ENCODE assay signal across 25 cellular contexts in the genomic region with DNA sequence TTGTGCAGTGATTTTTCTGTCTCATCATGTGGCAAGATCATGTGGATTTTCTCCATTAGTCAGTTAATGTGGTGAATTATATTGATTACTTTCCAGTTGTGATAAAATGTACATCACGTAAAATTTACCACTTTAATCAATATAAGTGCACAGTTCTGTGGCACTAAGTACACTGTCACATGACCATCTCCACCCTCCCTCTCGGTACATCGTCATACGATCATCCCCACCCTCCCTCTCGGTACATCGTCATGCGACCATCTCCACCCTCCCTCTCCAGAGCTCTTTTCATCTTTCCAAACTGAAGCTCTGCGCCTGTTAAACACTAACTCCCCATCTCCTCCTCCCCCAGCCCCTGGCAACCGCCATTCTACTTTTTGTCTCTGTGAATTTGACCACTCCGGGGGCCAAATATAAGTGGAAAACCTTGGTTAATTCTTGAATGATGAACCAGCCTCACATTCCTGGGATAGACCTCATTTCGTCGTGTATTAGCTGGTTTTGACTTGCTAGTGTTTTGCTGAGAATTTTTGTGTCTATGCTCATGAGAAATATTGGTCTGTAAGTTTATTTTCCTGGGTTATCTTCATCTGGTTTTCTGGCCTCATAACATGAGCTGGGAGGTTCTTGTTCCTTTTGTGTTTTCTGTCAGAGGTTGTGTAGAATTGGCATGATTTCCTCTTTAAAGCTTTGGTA. TPM values are rescaled to one million over a fixed set of nuclear protein-coding genes. Genes with fewer than 3 reads are reported as not detected.
DNase-seq lines count a peak whose midpoint lies in the region; ATAC-seq and TF ChIP-seq lines count a peak whose summit lies in the region.
"Had no signal": no experiment of that assay in that cellular context is flagged by ENCODE, and none has a peak within 500 bp of the region (broad histone marks: within the 10 kb centered on the region; RNA-seq: fewer than 3 reads in every experiment).

No MANE protein-coding gene starts in this region.

- no peak overlapping the region for H3K27ac Mint-ChIP-seq in chondrocyte (ENCODE audit: unreplicated experiment)
- H3K27ac Mint-ChIP-seq in progenitor cell of endocrine pancreas = no peak overlapping the region
- H3K27ac Mint-ChIP-seq in activated CD4-positive, alpha-beta T cell treated with anti-CD3 and anti-CD28 coated beads, Interleukin-2, amount 10 ng/mL, durations not matched to agents 7 days and 5 days = no peak overlapping the region
- H3K27ac Mint-ChIP-seq: CD4-positive, CD25-positive, alpha-beta regulatory T cell had no signal

- ATAC-seq in Right ventricle myocardium inferior = no peak
- ATAC-seq: SK-N-SH treated with all-trans-retinoic acid at 6 μM for 48 hours had no signal

- H3K9me3 Mint-ChIP-seq in chondrocyte (ENCODE audit: low read depth) = peaks cover 23% of the 10 kb centered on the region
- H3K9me3 Mint-ChIP-seq in progenitor cell of endocrine pancreas (ENCODE audit: low read depth) = peaks cover 19% of the 10 kb centered on the region
- H3K9me3 Mint-ChIP-seq in activated CD4-positive, alpha-beta T cell treated with anti-CD3 and anti-CD28 coated beads, Interleukin-2, amount 10 ng/mL, durations not matched to agents 7 days and 5 days = peaks cover 24% of the 10 kb centered on the region

- no peak overlapping the region for H3K27ac ChIP-seq in right atrium auricular region
- no peak overlapping the region for H3K27ac ChIP-seq in prostate gland
- H3K27ac ChIP-seq: BLaER1, KMS-11, SJCRH30 had no signal

- DNase-seq in Right ventricle myocardium inferior (ENCODE audit: missing footprints) (peak; percentile 2), right atrium auricular region (ENCODE audit: low spot score) (no peak), M059J (ENCODE audit: low read depth) (peak; percentile 40), chondrocyte (ENCODE audit: low spot score) (peak; percentile 19), prostate gland (ENCODE audit: low spot score) (no peak), progenitor cell of endocrine pancreas (ENCODE audit: low spot score, unreplicated experiment) (no peak), posterior vena cava (ENCODE audit: low spot score) (no peak)
- no peak for DNase-seq in activated CD4-positive, alpha-beta T cell treated with anti-CD3 and anti-CD28 coated beads, Interleukin-2, amount 10 ng/mL, durations not matched to agents 7 days and 5 days
- DNase-seq: 8988T; CD4-positive, CD25-positive, alpha-beta regulatory T cell; COR-L47; DMS53; GF-D8; NCI-H1048; NCI-H1417; NCI-H1694; NCI-H2029 treated with DMSO at 0.1 percent for 48 hours; NCI-H2171; NCI-H226; NCI-H510A; NCI-H69; SJCRH30 had no signal

- H3K9me3 ChIP-seq in right atrium auricular region = peaks cover 0 to 25% of the 10 kb centered on the region in 2 donors
- H3K9me3 ChIP-seq in prostate gland = no peaks in the 10 kb centered on the region

- peaks cover 7% of the 10 kb centered on the region for H3K36me3 Mint-ChIP-seq in chondrocyte (ENCODE audit: low read depth)
- no peaks in the 10 kb centered on the region for H3K36me3 Mint-ChIP-seq in progenitor cell of endocrine pancreas (ENCODE audit: insufficient read depth)
- peaks cover 21% of the 10 kb centered on the region for H3K36me3 Mint-ChIP-seq in activated CD4-positive, alpha-beta T cell treated with anti-CD3 and anti-CD28 coated beads, Interleukin-2, amount 10 ng/mL, durations not matched to agents 7 days and 5 days (ENCODE audit: low read depth)

- no peaks in the 10 kb centered on the region for H3K27me3 ChIP-seq in right atrium auricular region
- peaks cover 12% of the 10 kb centered on the region for H3K27me3 ChIP-seq in prostate gland (replicated peaks; ENCODE audit: insufficient read depth)
- H3K27me3 ChIP-seq: BLaER1 had no signal

- WGBS in prostate gland = 69% methylated on average over 12 of the region's 12 CpGs

- H3K36me3 ChIP-seq in right atrium auricular region = no peaks in the 10 kb centered on the region
- H3K36me3 ChIP-seq in prostate gland = no peaks in the 10 kb centered on the region
- H3K36me3 ChIP-seq: BLaER1, SJCRH30 had no signal

- TF ChIP-seq POLR2A in prostate gland (IDR thresholded peaks at IDR 0.05) = no peak

- H3K4me1 ChIP-seq in right atrium auricular region = no peaks in the 10 kb centered on the region
- no peaks in the 10 kb centered on the region for H3K4me1 ChIP-seq in prostate gland (replicated peaks)

- H3K4me3 ChIP-seq in right atrium auricular region (no peak overlapping the region), prostate gland (no peak overlapping the region)
- H3K4me3 ChIP-seq: BLaER1, SJCRH30 had no signal

- intact Hi-C loops in Right ventricle myocardium inferior (cut with DNase I) = no loop called here
- intact Hi-C loops in prostate gland (cut with DNase I) = no loop called here
- intact Hi-C loops in posterior vena cava (cut with DNase I) = no loop called here

- POLR2A ChIA-PET in activated CD4-positive, alpha-beta T cell treated with anti-CD3 and anti-CD28 coated beads, Interleukin-2, amount 10 ng/mL, durations not matched to agents 7 days and 5 days (lab: Charles Lee) = no interaction called here

- H3K4me3 Mint-ChIP-seq in chondrocyte (ENCODE audit: unreplicated experiment) = no peak overlapping the region
- H3K4me3 Mint-ChIP-seq in progenitor cell of endocrine pancreas (ENCODE audit: low read depth) = no peak overlapping the region
- no peak overlapping the region for H3K4me3 Mint-ChIP-seq in activated CD4-positive, alpha-beta T cell treated with anti-CD3 and anti-CD28 coated beads, Interleukin-2, amount 10 ng/mL, durations not matched to agents 7 days and 5 days
- H3K4me3 Mint-ChIP-seq: CD4-positive, CD25-positive, alpha-beta regulatory T cell had no signal

- CTCF ChIA-PET in activated CD4-positive, alpha-beta T cell treated with anti-CD3 and anti-CD28 coated beads, Interleukin-2, amount 10 ng/mL, durations not matched to agents 7 days and 5 days (lab: Charles Lee) = interaction anchor here (1.2 kb wide), 1 partner anchor 46 kb away, joined by 3 read pairs; no protein-coding TSS in a partner anchor

- peaks cover 53% of the 10 kb centered on the region for H3K27me3 Mint-ChIP-seq in chondrocyte (ENCODE audit: low read depth)
- peaks cover 45% of the 10 kb centered on the region for H3K27me3 Mint-ChIP-seq in progenitor cell of endocrine pancreas
- H3K27me3 Mint-ChIP-seq in activated CD4-positive, alpha-beta T cell treated with anti-CD3 and anti-CD28 coated beads, Interleukin-2, amount 10 ng/mL, durations not matched to agents 7 days and 5 days = peaks cover 33% of the 10 kb centered on the region

- H3K4me1 Mint-ChIP-seq in chondrocyte (ENCODE audit: low read depth) (no peaks in the 10 kb centered on the region), progenitor cell of endocrine pancreas (ENCODE audit: low read depth) (no peaks in the 10 kb centered on the region)
- peaks cover 28% of the 10 kb centered on the region for H3K4me1 Mint-ChIP-seq in activated CD4-positive, alpha-beta T cell treated with anti-CD3 and anti-CD28 coated beads, Interleukin-2, amount 10 ng/mL, durations not matched to agents 7 days and 5 days

- no peak for TF ChIP-seq CTCF in right atrium auricular region (IDR thresholded peaks at IDR 0.05)
- no peak for TF ChIP-seq CTCF in chondrocyte (IDR thresholded peaks at IDR 0.05)
- TF ChIP-seq CTCF in prostate gland (IDR thresholded peaks at IDR 0.05) = no peak
- no peak for TF ChIP-seq CTCF in progenitor cell of endocrine pancreas (IDR thresholded peaks at IDR 0.05; ENCODE audit: unreplicated experiment)

RNA-seq across cellular contexts. Expression of a gene that starts 10.8 kb away (rescaled TPM):
- total RNA-seq in Right ventricle myocardium inferior (not detected), right atrium auricular region (under 1 TPM in 1 of 2 donors, not detected in 1; 0.43 TPM), chondrocyte (0.10 TPM in 1 of 3 replicates, not detected in the others), prostate gland (under 1 TPM in 1 of 2 donors, not detected in 1; 0.74 TPM), progenitor cell of endocrine pancreas (0.13 TPM in 1 of 2 replicates, not detected in the other), posterior vena cava (under 1 TPM in 1 of 2 donors, not detected in 1; 0.14 TPM)
- total RNA-seq in M059J (2014; rRNA removed; shearing (Covaris generic)) = 0.07 and 0.54 TPM in 2 replicates
- total RNA-seq in activated CD4-positive, alpha-beta T cell treated with anti-CD3 and anti-CD28 coated beads, Interleukin-2, amount 10 ng/mL, durations not matched to agents 7 days and 5 days = 1 to 10 TPM in 1 of 2 experiments, under 1 TPM in 1; 0.94 to 1.5 TPM

Comparison
In these comparisons a context has a peak if more than half of its experiments do, and no peak if none do; other contexts are left out.
1. DNase-seq: peak in Right ventricle myocardium inferior (single experiment), M059J (single experiment) and chondrocyte (single experiment); none in right atrium auricular region (single experiment), prostate gland (single experiment), progenitor cell of endocrine pancreas (single experiment), activated CD4-positive, alpha-beta T cell treated with anti-CD3 and anti-CD28 coated beads, Interleukin-2, amount 10 ng/mL, durations not matched to agents 7 days and 5 days (single experiment) and posterior vena cava (single experiment).